In the genomic region with DNA sequence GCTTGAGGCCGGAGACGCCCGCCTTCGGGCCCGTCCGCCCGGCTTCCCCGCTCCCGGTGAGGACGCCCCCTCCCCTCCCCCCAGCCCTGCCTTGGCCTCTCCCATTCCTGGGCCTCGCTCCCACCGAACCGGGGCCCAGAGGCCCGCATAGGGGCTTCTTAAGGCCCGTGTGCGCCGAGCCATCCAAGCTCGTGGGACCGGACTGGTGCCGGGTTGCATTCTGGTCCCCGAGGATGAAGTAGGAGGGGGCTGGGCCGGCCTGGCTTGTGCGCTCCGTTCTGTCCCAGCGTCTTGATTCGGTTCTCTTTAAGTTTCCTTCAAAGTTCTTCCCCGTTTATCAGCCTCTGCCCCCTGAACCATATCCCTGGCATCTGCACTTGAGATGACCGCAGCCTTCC, we compare ENCODE assay signal across 8 cellular contexts. TPM values are rescaled to one million over a fixed set of nuclear protein-coding genes. Genes with fewer than 3 reads are reported as not detected.
DNase-seq lines count a peak whose midpoint lies in the region; ATAC-seq and TF ChIP-seq lines count a peak whose summit lies in the region.

No MANE protein-coding gene starts in this region.

- H3F3A ChIP-seq in GM23248 (ENCODE audit: insufficient read depth) = no peaks in the 10 kb centered on the region

- H3K36me3 ChIP-seq in GM23248 (ENCODE audit: low read depth) (peaks cover 4% of the 10 kb centered on the region; the same call in 1 of the 2 replicates), subcutaneous abdominal adipose tissue (ENCODE audit: control insufficient read depth in 5 of 5, insufficient read depth in 5 of 5, low read length in 5 of 5) (peaks cover 3 to 44% (median 25%) of the 10 kb centered on the region in 5 donors)

- POLR2A ChIA-PET in activated CD4-positive, alpha-beta memory T cell treated with anti-CD3 and anti-CD28 coated beads for 36 hours (lab: Charles Lee) = interaction anchor here (1.1 to 4.5 kb wide), 4 partner anchors 12 to 78 kb away, joined by 3 to 28 read pairs (median 4); partner anchors contain the start of genes CD68, MPDU1 and POLR2A

- ATAC-seq in HG02610 (IDR thresholded peaks at IDR 0.05; ENCODE audit: unreplicated experiment) = no peak

- peak overlapping the region; percentile 99 for H3K4me2 ChIP-seq in GM23248 (ENCODE audit: unreplicated experiment)

- peak overlapping the region; percentile 95 for H3K4me3 Mint-ChIP-seq in activated CD4-positive, alpha-beta memory T cell treated with anti-CD3 and anti-CD28 coated beads for 36 hours

- H3K4me1 ChIP-seq in GM23248 (ENCODE audit: insufficient read depth) = peaks cover 22% of the 10 kb centered on the region
- peaks cover 11 to 66% (median 63%) of the 10 kb centered on the region in 5 donors for H3K4me1 ChIP-seq in subcutaneous abdominal adipose tissue (ENCODE audit: control insufficient read depth in 5 of 5, insufficient read depth in 5 of 5, low read length in 5 of 5)

- H3K9me3 ChIP-seq in GM23248 (ENCODE audit: low read depth) = no peaks in the 10 kb centered on the region
- no peaks in the 10 kb centered on the region for H3K9me3 ChIP-seq in subcutaneous abdominal adipose tissue (ENCODE audit: control insufficient read depth in 5 of 5, low read length in 5 of 5)

- H3K4me1 Mint-ChIP-seq in activated CD4-positive, alpha-beta memory T cell treated with anti-CD3 and anti-CD28 coated beads for 36 hours (ENCODE audit: low read depth) = peaks cover 34% of the 10 kb centered on the region

- CTCF ChIA-PET in activated CD4-positive, alpha-beta memory T cell treated with anti-CD3 and anti-CD28 coated beads for 36 hours (lab: Charles Lee) = interaction anchor here (0.8 to 4.4 kb wide), 11 partner anchors 9 to 206 kb away, joined by 4 to 99 read pairs (median 25); partner anchors contain the start of genes FXR2, MPDU1, SOX15 and TMEM102

- no peak for TF ChIP-seq CTCF in AG09309 (IDR thresholded peaks at IDR 0.05; ENCODE audit: control insufficient read depth, insufficient read depth, low read depth, low read length, missing control alignments)

- H2AFZ ChIP-seq in GM23248 = peak overlapping the region; percentile 53

- H4K20me1 ChIP-seq in GM23248 (ENCODE audit: insufficient read depth) = no peaks in the 10 kb centered on the region

- H3K4me3 ChIP-seq in AG09309 (ENCODE audit: control insufficient read depth, low read depth, low read length) (peak overlapping the region; percentile 82), GM23248 (peak overlapping the region; percentile 94), iPS-11a (ENCODE audit: low read depth, low read length) (peak overlapping the region; percentile 81), subcutaneous abdominal adipose tissue (ENCODE audit: low read depth in 1 of 5, low read length in 5 of 5) (peak overlapping the region; percentile 72 to 82 (median 75))

- intact Hi-C loops in activated CD4-positive, alpha-beta memory T cell treated with anti-CD3 and anti-CD28 coated beads for 36 hours (cut with micrococcal nuclease) = no loop called here

- H3K36me3 Mint-ChIP-seq in activated CD4-positive, alpha-beta memory T cell treated with anti-CD3 and anti-CD28 coated beads for 36 hours = peaks cover 27% of the 10 kb centered on the region

- peaks cover 58% of the 10 kb centered on the region for H3K79me2 ChIP-seq in GM23248 (ENCODE audit: insufficient read depth)

- H3K27ac Mint-ChIP-seq in activated CD4-positive, alpha-beta memory T cell treated with anti-CD3 and anti-CD28 coated beads for 36 hours = peak overlapping the region; percentile 88

- H3K27ac ChIP-seq in GM23248 (peak overlapping the region; percentile 79), subcutaneous abdominal adipose tissue (ENCODE audit: low read depth, low read length) (peak overlapping the region; percentile 97)

- in situ Hi-C loops in GM23248 (cut with MboI) = no loop called here

- H3K9me3 Mint-ChIP-seq in activated CD4-positive, alpha-beta memory T cell treated with anti-CD3 and anti-CD28 coated beads for 36 hours = no peaks in the 10 kb centered on the region

- H3K9me2 ChIP-seq in GM23248 (ENCODE audit: insufficient read depth) = no peaks in the 10 kb centered on the region

- H3K9ac ChIP-seq in GM23248 (peak overlapping the region; percentile 86), subcutaneous abdominal adipose tissue (ENCODE audit: low read length in 5 of 5) (peak overlapping the region; percentile 71 to 95 (median 90))

- H3K27me3 ChIP-seq in GM23248 (replicated peaks; ENCODE audit: insufficient read depth) (no peaks in the 10 kb centered on the region), subcutaneous abdominal adipose tissue (ENCODE audit: control insufficient read depth in 5 of 5, insufficient read depth in 4 of 5, low read length in 5 of 5) (no peaks in the 10 kb centered on the region)

- no peak for DNase-seq in AG09309 (ENCODE audit: low read depth)
- DNase-seq in GM23248 = peak; percentile 56
- no peak for DNase-seq in activated CD4-positive, alpha-beta memory T cell treated with anti-CD3 and anti-CD28 coated beads for 36 hours
- no peak for DNase-seq in NCI-H2081 (lab: John Stamatoyannopoulos, UW)
- no peak for DNase-seq in NCI-H69 (lab: John Stamatoyannopoulos, UW)

- 1% methylated on average over 18 of the region's 28 CpGs for WGBS in GM23248 (ENCODE audit: low coverage in 1 of 2, low lambda C conversion rate in 2 of 2, missing lambda C conversion rate in 2 of 2), 2 experiments

- no peaks in the 10 kb centered on the region for H3K27me3 Mint-ChIP-seq in activated CD4-positive, alpha-beta memory T cell treated with anti-CD3 and anti-CD28 coated beads for 36 hours

RNA-seq across cellular contexts. Expression of gene SENP3, which starts 0.5 kb away (rescaled TPM):
- 82.5 and 111 TPM in 2 replicates for total RNA-seq in GM23248 (2014; rRNA removed; shearing (Covaris generic))
- 1.3 and 1.9 TPM in 2 replicates for polyA plus RNA-seq in GM23248 (2016; fragmentation: Nextera tagmentation; extraction: Ambion mirVana)
- total RNA-seq in activated CD4-positive, alpha-beta memory T cell treated with anti-CD3 and anti-CD28 coated beads for 36 hours = 10 to 100 TPM; 50.8 to 53.2 TPM

RNA-seq across cellular contexts. Expression of gene TNFSF13, which starts 3.7 kb away (rescaled TPM):
- total RNA-seq in GM23248 (2014; rRNA removed; shearing (Covaris generic)) = 1.5 TPM in 1 of 2 replicates, not detected in the other
- polyA plus RNA-seq in GM23248 (2016; fragmentation: Nextera tagmentation; extraction: Ambion mirVana) = 1.4 and 2.0 TPM in 2 replicates
- under 1 TPM; 0.71 to 0.94 TPM for total RNA-seq in activated CD4-positive, alpha-beta memory T cell treated with anti-CD3 and anti-CD28 coated beads for 36 hours

RNA-seq across cellular contexts. Expression of gene TNFSF12, which starts 13.3 kb away (rescaled TPM):
- total RNA-seq in GM23248 (2014; rRNA removed; shearing (Covaris generic)) = 21.9 and 34.3 TPM in 2 replicates
- 14.0 and 18.7 TPM in 2 replicates for polyA plus RNA-seq in GM23248 (2016; fragmentation: Nextera tagmentation; extraction: Ambion mirVana)
- total RNA-seq in activated CD4-positive, alpha-beta memory T cell treated with anti-CD3 and anti-CD28 coated beads for 36 hours = 10 to 100 TPM; 19.7 to 22.4 TPM

RNA-seq across cellular contexts. Expression of gene CD68, which starts 17.2 kb away (rescaled TPM):
- total RNA-seq in GM23248 (2014; rRNA removed; shearing (Covaris generic)) = 51.1 and 55.0 TPM in 2 replicates
- 84.5 and 88.1 TPM in 2 replicates for polyA plus RNA-seq in GM23248 (2016; fragmentation: Nextera tagmentation; extraction: Ambion mirVana)
- 10 to 100 TPM; 31.5 to 34.1 TPM for total RNA-seq in activated CD4-positive, alpha-beta memory T cell treated with anti-CD3 and anti-CD28 coated beads for 36 hours

RNA-seq across cellular contexts. Expression of gene MPDU1, which starts 21.4 kb away (rescaled TPM):
- total RNA-seq in GM23248 (2014; rRNA removed; shearing (Covaris generic)) = 127 and 195 TPM in 2 replicates
- 63.2 and 65.9 TPM in 2 replicates for polyA plus RNA-seq in GM23248 (2016; fragmentation: Nextera tagmentation; extraction: Ambion mirVana)
- total RNA-seq in activated CD4-positive, alpha-beta memory T cell treated with anti-CD3 and anti-CD28 coated beads for 36 hours = 10 to 100 TPM; 52.6 to 52.9 TPM
